Comparison of ENCODE assay signal across 7 cellular contexts in the genomic region with DNA sequence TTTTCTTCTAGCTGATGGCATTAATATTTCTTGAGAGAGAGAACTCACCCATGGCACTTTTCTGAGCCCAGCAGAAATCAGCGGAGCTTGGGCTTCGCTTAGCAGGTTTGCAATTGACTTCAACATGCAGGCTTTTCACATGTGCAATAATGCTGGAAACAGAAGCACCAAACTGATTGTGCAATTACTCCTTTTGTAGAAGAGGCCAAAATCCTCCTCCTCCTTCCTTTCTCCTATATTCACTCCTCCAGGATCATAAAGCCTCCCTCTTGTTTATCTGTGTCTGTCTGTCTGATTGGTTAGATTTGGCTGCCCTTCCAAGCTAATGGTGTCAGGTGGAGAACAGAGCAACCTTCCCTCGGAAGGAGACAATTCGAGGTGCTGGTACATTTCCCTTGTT.
DNase-seq lines count a peak whose midpoint lies in the region; ATAC-seq, FAIRE-seq and TF ChIP-seq lines count a peak whose summit lies in the region.
"Not testable (repeated sequence)": the region's sequence is repeated elsewhere in the genome, so short reads cannot be mapped to it uniquely, and the experiment has no call there.

No MANE protein-coding gene starts in this region.

- H3K4me3 ChIP-seq in AG10803 (ENCODE audit: low read length): not testable (repeated sequence)

- intact Hi-C loops in left cardiac atrium (cut with DNase I): not testable (repeated sequence)

- not testable (repeated sequence) for TF ChIP-seq CTCF in AG10803 (conservative IDR thresholded peaks at IDR 0.05; ENCODE audit: low read length); omental fat pad (IDR thresholded peaks at IDR 0.05)

- ATAC-seq in left cardiac atrium (peak; percentile 41 to 70), omental fat pad (ENCODE audit: low FRiP score) (peak; percentile 26)

- peak; percentile 31 for FAIRE-seq in endometrium (lab: Jason Lieb, UNC)

- DNase-seq in AG10803 (ENCODE audit: low read depth) (peak; percentile 35), NCI-H226 (peak; percentile 44), amniotic epithelial cell (ENCODE audit: low read depth) (peak; percentile 63), fibroblast of peridontal ligament (ENCODE audit: extremely low read depth) (peak; percentile 22)
- DNase-seq in left cardiac atrium; omental fat pad (ENCODE audit: low spot score): not testable (repeated sequence)
